ENCODE assay signal across 24 cellular contexts in the genomic region with DNA sequence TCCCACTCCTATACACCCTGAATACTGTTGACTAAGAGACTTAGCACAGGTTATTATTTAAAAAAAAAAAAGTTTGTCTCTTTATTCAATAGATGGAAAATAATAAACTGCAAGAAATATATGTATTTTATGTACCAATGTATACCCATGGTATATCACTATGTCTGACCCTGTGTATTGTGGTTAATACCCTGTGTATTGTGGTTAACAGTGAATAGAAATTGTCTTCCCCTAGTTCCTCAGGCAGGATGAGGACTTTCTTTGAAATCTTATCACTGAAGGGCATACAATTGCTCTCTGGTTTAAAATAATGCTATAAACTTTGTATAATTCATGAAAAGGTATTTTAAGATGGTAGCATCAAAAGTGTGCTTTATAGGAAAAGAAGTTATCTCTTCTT.
"Had no signal": no experiment of that assay in that cellular context is flagged by ENCODE, and none has a peak within 500 bp of the region (broad histone marks: within the 10 kb centered on the region; RNA-seq: fewer than 3 reads in every experiment).

No MANE protein-coding gene starts in this region.

- H3K4me3 ChIP-seq: body of pancreas, cardiac muscle cell, esophagus squamous epithelium, left ventricle myocardium inferior, lung, ovary, prostate gland, sigmoid colon, suprapubic skin, tibial artery had no signal

- H3K27ac Mint-ChIP-seq: activated CD4-positive, alpha-beta memory T cell treated with anti-CD3 and anti-CD28 coated beads, Interleukin-2, amount 10 ng/mL, durations not matched to agents 7 days and 5 days; activated CD4-positive, alpha-beta T cell treated with anti-CD3 and anti-CD28 coated beads, Interleukin-2, amount 10 ng/mL, durations not matched to agents 7 days and 5 days; activated naive CD4-positive, alpha-beta T cell treated with anti-CD3 and anti-CD28 coated beads, Interleukin-2, amount 50 U/mL, for 24 hours; activated T-cell treated with anti-CD3 and anti-CD28 coated beads, Interleukin-2, amount 50 U/mL, for 24 hours; dendritic cell treated with granulocyte-macrophage colony-stimulating factor and Interleukin-4, amounts not matched to agents 40 ng/mL and 50 ng/mL, for 4 days; stimulated activated naive B cell treated with anti-CD40 and anti-IgM and Interleukin-4, amounts not matched to agents 10 μg/mL and 1 μg/mL and 100 μg/mL, for 72 hours; WTC11 had no signal

- H3K4me1 ChIP-seq: body of pancreas, esophagus squamous epithelium, left ventricle myocardium inferior, prostate gland, suprapubic skin, tibial artery had no signal

- H3K27me3 ChIP-seq: body of pancreas, cardiac muscle cell, esophagus squamous epithelium, ovary, sigmoid colon, suprapubic skin, tibial artery had no signal

- H3K9me3 ChIP-seq: body of pancreas, esophagus squamous epithelium, ovary, prostate gland, sigmoid colon, suprapubic skin, tibial artery had no signal

- DNase-seq: activated CD4-positive, alpha-beta memory T cell treated with anti-CD3 and anti-CD28 coated beads, Interleukin-2, amount 10 ng/mL, durations not matched to agents 7 days and 5 days; activated CD4-positive, alpha-beta T cell treated with anti-CD3 and anti-CD28 coated beads for 1 hour; activated CD4-positive, alpha-beta T cell treated with anti-CD3 and anti-CD28 coated beads, Interleukin-2, amount 10 ng/mL, durations not matched to agents 7 days and 5 days; activated CD8-positive, alpha-beta memory T cell treated with anti-CD3 and anti-CD28 coated beads, Interleukin-2, amount 50 U/mL, for 48 hours; activated gamma-delta T cell treated with Interleukin-2 at 50 U/mL for 16 hours; activated T-cell treated with anti-CD3 and anti-CD28 coated beads, Interleukin-2, amount 50 U/mL, for 24 hours; anterior cingulate cortex; body of pancreas; esophagus squamous epithelium; islet precursor cell; left ventricle myocardium inferior; ovary; sigmoid colon; stimulated activated CD4-positive, alpha-beta T cell treated with anti-CD3 and anti-CD28 coated beads, Interleukin-15, amount 100 ng/mL, for 24 hours; stimulated activated CD4-positive, alpha-beta T cell treated with anti-CD3 and anti-CD28 coated beads, Interleukin-2, amount 100 ng/mL, for 24 hours; stimulated activated naive B cell treated with anti-CD40 and anti-IgM and Interleukin-4, amounts not matched to agents 10 μg/mL and 1 μg/mL and 100 μg/mL, for 72 hours; tibial artery had no signal

- H3K36me3 ChIP-seq: cardiac muscle cell, esophagus squamous epithelium, left ventricle myocardium inferior, ovary, prostate gland, sigmoid colon, suprapubic skin, tibial artery had no signal

- ATAC-seq: body of pancreas; stimulated activated naive B cell treated with anti-CD40 and anti-IgM and Interleukin-4, amounts not matched to agents 10 μg/mL and 1 μg/mL and 100 μg/mL, for 72 hours; WTC11 had no signal

- H3K9me3 Mint-ChIP-seq: dendritic cell treated with granulocyte-macrophage colony-stimulating factor and Interleukin-4, amounts not matched to agents 40 ng/mL and 50 ng/mL, for 4 days had no signal

- H3K36me3 Mint-ChIP-seq: activated naive CD4-positive, alpha-beta T cell treated with anti-CD3 and anti-CD28 coated beads, Interleukin-2, amount 50 U/mL, for 24 hours; stimulated activated naive B cell treated with anti-CD40 and anti-IgM and Interleukin-4, amounts not matched to agents 10 μg/mL and 1 μg/mL and 100 μg/mL, for 72 hours; WTC11 had no signal

- H3K4me1 Mint-ChIP-seq: stimulated activated naive B cell treated with anti-CD40 and anti-IgM and Interleukin-4, amounts not matched to agents 10 μg/mL and 1 μg/mL and 100 μg/mL, for 72 hours; WTC11 had no signal

- H3K4me3 Mint-ChIP-seq: activated CD4-positive, alpha-beta memory T cell treated with anti-CD3 and anti-CD28 coated beads, Interleukin-2, amount 10 ng/mL, durations not matched to agents 7 days and 5 days; activated CD4-positive, alpha-beta T cell treated with anti-CD3 and anti-CD28 coated beads, Interleukin-2, amount 10 ng/mL, durations not matched to agents 7 days and 5 days; activated naive CD4-positive, alpha-beta T cell treated with anti-CD3 and anti-CD28 coated beads, Interleukin-2, amount 50 U/mL, for 24 hours; activated T-cell treated with anti-CD3 and anti-CD28 coated beads, Interleukin-2, amount 50 U/mL, for 24 hours; dendritic cell treated with granulocyte-macrophage colony-stimulating factor and Interleukin-4, amounts not matched to agents 40 ng/mL and 50 ng/mL, for 4 days; stimulated activated naive B cell treated with anti-CD40 and anti-IgM and Interleukin-4, amounts not matched to agents 10 μg/mL and 1 μg/mL and 100 μg/mL, for 72 hours; WTC11 had no signal

- H3K27me3 Mint-ChIP-seq: activated CD4-positive, alpha-beta memory T cell treated with anti-CD3 and anti-CD28 coated beads, Interleukin-2, amount 10 ng/mL, durations not matched to agents 7 days and 5 days; activated naive CD4-positive, alpha-beta T cell treated with anti-CD3 and anti-CD28 coated beads, Interleukin-2, amount 50 U/mL, for 24 hours; activated T-cell treated with anti-CD3 and anti-CD28 coated beads, Interleukin-2, amount 50 U/mL, for 24 hours; dendritic cell treated with granulocyte-macrophage colony-stimulating factor and Interleukin-4, amounts not matched to agents 40 ng/mL and 50 ng/mL, for 4 days had no signal

- H3K27ac ChIP-seq: body of pancreas, cardiac muscle cell, esophagus squamous epithelium, left ventricle myocardium inferior, ovary, prostate gland, sigmoid colon, suprapubic skin, tibial artery had no signal
